ENCODE assay signal across 8 cellular contexts in the genomic region with DNA sequence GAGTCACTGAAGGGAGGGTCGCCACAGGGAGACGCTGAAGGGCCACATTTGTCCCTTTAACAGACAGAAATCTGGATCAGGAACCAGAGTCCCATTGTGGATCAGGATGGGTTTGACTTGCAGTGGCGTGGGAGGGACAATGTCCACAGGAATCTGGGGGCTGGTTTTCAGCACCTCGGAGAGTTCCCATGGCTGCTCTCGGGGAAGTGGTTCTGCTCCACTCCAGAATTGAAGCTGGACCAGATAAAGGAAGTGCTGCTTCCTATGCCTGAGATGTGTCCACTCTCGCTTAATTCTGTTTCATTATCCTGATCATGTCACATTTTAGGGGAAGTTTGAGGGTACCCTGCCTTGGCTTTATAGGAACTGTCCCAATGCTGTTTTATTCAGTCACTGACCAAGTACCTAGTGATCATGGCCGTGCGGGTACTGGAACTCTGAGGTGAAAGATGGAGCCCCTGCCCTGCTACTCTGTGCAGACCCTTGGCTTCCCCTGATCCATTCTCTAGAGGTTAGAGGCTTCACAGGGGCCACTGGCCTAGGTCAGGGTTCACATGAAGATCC. TPM values are rescaled to one million over a fixed set of nuclear protein-coding genes. Genes with fewer than 3 reads are reported as not detected.
DNase-seq lines count a peak whose midpoint lies in the region; ATAC-seq and TF ChIP-seq lines count a peak whose summit lies in the region.

No MANE protein-coding gene starts in this region.

- no peaks in the 10 kb centered on the region for H3K9me3 ChIP-seq in SJCRH30 (replicated peaks)
- H3K9me3 ChIP-seq in psoas muscle = no peaks in the 10 kb centered on the region
- no peaks in the 10 kb centered on the region for H3K9me3 ChIP-seq in prostate gland

- H3K36me3 ChIP-seq in SJCRH30 = no peaks in the 10 kb centered on the region
- H3K36me3 ChIP-seq in psoas muscle (ENCODE audit: insufficient read depth in 1 of 2, low read depth in 1 of 2) = no peaks in the 10 kb centered on the region
- H3K36me3 ChIP-seq in prostate gland = no peaks in the 10 kb centered on the region

- no peak for TF ChIP-seq POLR2A in prostate gland (IDR thresholded peaks at IDR 0.05)

- H3K27ac ChIP-seq in SJCRH30 (no peak overlapping the region), psoas muscle (no peak overlapping the region), prostate gland (no peak overlapping the region)

- DNase-seq in HPDE6-E6E7 (ENCODE audit: extremely low spot score) (peak; percentile 22), SJCRH30 (peak; percentile 47 to 67), fibroblast of mammary gland (ENCODE audit: low read depth) (peak; percentile 45), psoas muscle (peak; percentile 48 to 73), prostate gland (ENCODE audit: low spot score) (no peak), NCI-H69 (lab: John Stamatoyannopoulos, UW) (no peak), occipital lobe (lab: John Stamatoyannopoulos, UW) (no peak)

- intact Hi-C loops in psoas muscle (cut with DNase I) = no loop called here
- intact Hi-C loops in prostate gland (cut with DNase I) = loop anchor here (10.0 kb wide), 1 partner anchor 159 kb away; no protein-coding TSS in a partner anchor

- TF ChIP-seq CTCF in fibroblast of mammary gland (conservative IDR thresholded peaks at IDR 0.05; ENCODE audit: control insufficient read depth, insufficient read depth, low read depth, low read length) = no peak
- TF ChIP-seq CTCF in psoas muscle (IDR thresholded peaks at IDR 0.05) = no peak
- no peak for TF ChIP-seq CTCF in prostate gland (IDR thresholded peaks at IDR 0.05)

- H3K4me3 ChIP-seq in SJCRH30 = no peak overlapping the region
- H3K4me3 ChIP-seq in fibroblast of mammary gland (ENCODE audit: control insufficient read depth, low read depth, low read length) = no peak overlapping the region
- no peak overlapping the region for H3K4me3 ChIP-seq in psoas muscle
- H3K4me3 ChIP-seq in prostate gland = no peak overlapping the region

- no peaks in the 10 kb centered on the region for H3K4me1 ChIP-seq in SJCRH30
- H3K4me1 ChIP-seq in psoas muscle = no peaks in the 10 kb centered on the region
- no peaks in the 10 kb centered on the region for H3K4me1 ChIP-seq in prostate gland (replicated peaks)

- no peaks in the 10 kb centered on the region for H3K27me3 ChIP-seq in SJCRH30
- no peaks in the 10 kb centered on the region for H3K27me3 ChIP-seq in psoas muscle (ENCODE audit: insufficient read depth in 3 of 3, low read length in 2 of 3)
- H3K27me3 ChIP-seq in prostate gland (replicated peaks; ENCODE audit: insufficient read depth) = no peaks in the 10 kb centered on the region

- ATAC-seq in psoas muscle = peak; percentile 46 to 71 (median 62)
- no peak for ATAC-seq in HG03439 (IDR thresholded peaks at IDR 0.05; ENCODE audit: unreplicated experiment)

- WGBS in psoas muscle, 3 donors = 29 to 30% (median 30%) methylated on average over 8 of the region's 8 CpGs
- WGBS in prostate gland = 31% methylated on average over 8 of the region's 8 CpGs

RNA-seq across cellular contexts. Expression of gene ENHO, which starts 28.7 kb away (rescaled TPM):
- 0.25 TPM in 1 of 2 replicates, not detected in the other for total RNA-seq in SJCRH30 (2014; rRNA removed; shearing (Covaris generic))
- total RNA-seq in psoas muscle (under 1 TPM in 3 of 4 donors, not detected in 1; 0.20 to 0.64 (median 0.26) TPM), prostate gland (10 to 100 TPM; 20.9 to 28.2 TPM), occipital lobe (37.6 TPM)
- 1 to 10 TPM in 1 of 3 donors, under 1 TPM in 2; 0.35 to 1.2 (median 0.39) TPM for polyA plus RNA-seq in psoas muscle

RNA-seq across cellular contexts. Expression of gene DNAI1, which starts 35.4 kb away (rescaled TPM):
- 0.08 and 0.28 TPM in 2 replicates for total RNA-seq in SJCRH30 (2014; rRNA removed; shearing (Covaris generic))
- total RNA-seq in psoas muscle (under 1 TPM in 1 of 4 donors, not detected in 3; 0.19 TPM), prostate gland (1 to 10 TPM in 1 of 2 donors, not detected in 1; 5.6 TPM), occipital lobe (0.78 TPM)
- under 1 TPM; 0.04 to 0.70 (median 0.34) TPM for polyA plus RNA-seq in psoas muscle

RNA-seq across cellular contexts. Expression of gene FAM219A, which starts 35.7 kb away (rescaled TPM):
- total RNA-seq in SJCRH30 (2014; rRNA removed; shearing (Covaris generic)) = 4.7 and 4.9 TPM in 2 replicates
- total RNA-seq in psoas muscle (10 to 100 TPM; 34.5 to 84.0 (median 38.5) TPM), prostate gland (10 to 100 TPM; 14.4 to 16.5 TPM), occipital lobe (23.1 TPM)
- polyA plus RNA-seq in psoas muscle = 10 to 100 TPM; 25.4 to 99.4 (median 27.3) TPM

Comparison
In these comparisons a context has a peak if more than half of its experiments do, and no peak if none do; other contexts are left out.
1. DNase-seq: peak in HPDE6-E6E7 (single experiment), SJCRH30 (2 of 2), fibroblast of mammary gland (single experiment) and psoas muscle (2 of 2); none in prostate gland (single experiment), NCI-H69 (single experiment) and occipital lobe (single experiment).
2. RNA of gene ENHO, which starts 28.7 kb away (total RNA-seq): 37.6 TPM in occipital lobe (single experiment) and 20.9 to 28.2 TPM in prostate gland; 0.20 to 0.64 TPM in psoas muscle and 0.25 TPM in SJCRH30; every median in the first group is over 10 times any median in the second.